In genomic region chr13:71607575-71607974, GRCh38 we compare ENCODE assay signal across 9 cellular contexts.
"Had no signal": no experiment of that assay in that cellular context is flagged by ENCODE, and none has a peak within 500 bp of the region (broad histone marks: within the 10 kb centered on the region; RNA-seq: fewer than 3 reads in every experiment).

No MANE protein-coding gene starts in this region.

- H2AFZ ChIP-seq: GM23248 had no signal

- H3K9ac ChIP-seq: GM23248 had no signal

- H3K36me3 ChIP-seq: HAP-1 had no signal

- ATAC-seq: HCT116, HepG2 had no signal

- H3K27ac Mint-ChIP-seq: HFFc6, IgD-negative memory B cell had no signal

- H3K27me3 Mint-ChIP-seq: IgD-negative memory B cell had no signal

- DNase-seq: GM23248, GOT3, H7, HFFc6 had no signal

- H3K4me3 ChIP-seq: GM23248, HAP-1 had no signal

- H3K27ac ChIP-seq: GM23248, HL-60 had no signal

- H3K9me3 Mint-ChIP-seq: IgD-negative memory B cell had no signal

- H3K4me1 Mint-ChIP-seq: IgD-negative memory B cell had no signal

- H3K4me3 Mint-ChIP-seq: HFFc6, IgD-negative memory B cell had no signal

- H3K36me3 Mint-ChIP-seq: IgD-negative memory B cell had no signal

- H3K9me3 ChIP-seq: HAP-1 had no signal
